Comparison of ENCODE assay signal across 27 cellular contexts in the genomic region with DNA sequence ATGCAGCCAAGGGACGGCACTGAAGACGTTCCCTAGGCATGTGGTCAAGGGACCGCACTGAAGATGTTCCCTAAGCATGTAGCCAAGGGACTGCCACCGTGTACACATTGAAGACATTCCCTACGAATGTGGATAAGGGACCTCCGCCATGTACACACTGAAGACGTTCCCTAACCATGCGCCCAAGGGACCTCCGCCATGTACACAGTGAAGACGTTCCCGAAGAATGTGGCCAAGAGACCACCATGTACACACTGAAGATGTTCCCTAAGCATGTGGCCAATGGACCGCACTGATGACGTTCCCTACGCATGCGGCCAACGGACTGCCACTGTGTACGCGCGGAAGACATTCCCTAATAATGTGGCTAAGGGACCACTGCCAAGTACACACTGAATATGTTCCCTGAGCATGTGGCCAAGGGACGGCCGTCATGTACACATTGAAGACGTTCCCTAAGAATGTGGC.
"Had no signal": no experiment of that assay in that cellular context is flagged by ENCODE, and none has a peak within 500 bp of the region (broad histone marks: within the 10 kb centered on the region; RNA-seq: fewer than 3 reads in every experiment).

No MANE protein-coding gene starts in this region.

- H3K36me3 ChIP-seq: brain microvascular endothelial cell had no signal

- DNase-seq: activated CD4-positive, alpha-beta memory T cell treated with anti-CD3 and anti-CD28 coated beads, Interleukin-2, amount 10 ng/mL, durations not matched to agents 7 days and 5 days; activated CD4-positive, alpha-beta T cell treated with anti-CD3 and anti-CD28 coated beads for 36 hours; activated CD4-positive, alpha-beta T cell treated with anti-CD3 and anti-CD28 coated beads, Interleukin-2, amount 50 U/mL, for 1 hour; activated gamma-delta T cell treated with Interleukin-2 at 50 U/mL for 16 hours; activated naive CD4-positive, alpha-beta T cell treated with anti-CD3 and anti-CD28 coated beads, Interleukin-2, amount 10 ng/mL, durations not matched to agents 7 days and 5 days; activated naive CD8-positive, alpha-beta T cell treated with anti-CD3 and anti-CD28 coated beads for 36 hours; activated T-cell treated with anti-CD3 and anti-CD28 coated beads for 4 hours; activated T-cell treated with anti-CD3 and anti-CD28 coated beads, Interleukin-2, amount 50 U/mL, for 72 hours; cerebellar nuclear complex; Kasumi-1; NCI-H1048; NCI-H1417; NCI-H1930; NCI-H2171 treated with DMSO at 0.1 percent for 48 hours; NCI-H345; NCI-H510A; NCI-H526 treated with DMSO at 0.1 percent for 48 hours; NCI-H82; OCI-M1; RPMI8226; T-cell; T-helper 2 cell; T1000 had no signal

- H3K27me3 ChIP-seq: brain microvascular endothelial cell had no signal

- H3K4me3 ChIP-seq: SK-N-MC had no signal

- H3K27ac ChIP-seq: SK-N-MC had no signal

- ATAC-seq: activated CD4-positive, alpha-beta T cell treated with anti-CD3 and anti-CD28 coated beads for 36 hours; activated T-cell treated with anti-CD3 and anti-CD28 coated beads, Interleukin-2, amount 50 U/mL, for 72 hours; Panc1; Right ventricle myocardium inferior; T-cell had no signal
